Comparison of ENCODE assay signal across 16 cellular contexts in the genomic region with DNA sequence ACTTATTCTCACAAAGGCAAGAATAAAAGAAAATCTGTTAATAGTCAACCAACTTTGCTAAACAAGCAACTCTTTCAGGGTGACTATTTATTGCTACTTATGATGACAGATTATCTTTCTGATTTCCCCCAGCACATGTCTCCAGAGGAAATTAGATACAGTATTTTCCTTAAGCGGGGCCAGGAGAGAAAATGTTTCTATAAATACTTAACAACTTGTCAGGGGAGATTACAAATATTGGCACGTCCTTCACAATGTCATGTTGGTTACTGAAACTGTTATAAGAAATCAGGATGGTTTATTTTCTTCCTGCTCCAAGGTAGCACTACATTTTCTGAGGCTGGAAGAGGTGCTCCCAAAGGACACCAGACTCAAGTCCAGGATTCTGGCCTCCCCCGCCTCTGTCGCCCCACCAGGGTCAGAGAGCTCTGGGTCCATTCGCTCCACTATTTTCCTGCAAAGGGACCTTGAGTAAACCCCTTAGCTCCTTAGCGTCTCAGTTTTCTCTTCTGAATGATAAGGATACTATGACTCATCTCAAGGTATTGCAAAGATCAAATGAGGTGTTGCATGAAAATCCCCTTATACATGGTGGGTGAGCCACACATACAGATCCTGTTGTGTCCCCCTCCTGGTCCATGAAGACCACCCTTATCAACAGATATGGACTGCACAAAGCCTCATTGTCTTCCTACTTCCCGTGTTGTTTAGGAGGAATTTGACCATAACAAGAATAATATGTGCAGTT.
DNase-seq lines count a peak whose midpoint lies in the region; ATAC-seq and TF ChIP-seq lines count a peak whose summit lies in the region.
"Had no signal": no experiment of that assay in that cellular context is flagged by ENCODE, and none has a peak within 500 bp of the region (broad histone marks: within the 10 kb centered on the region; RNA-seq: fewer than 3 reads in every experiment).

No MANE protein-coding gene starts in this region.

- no peak for TF ChIP-seq POLR2A in gastrocnemius medialis (IDR thresholded peaks at IDR 0.05)

- peak overlapping the region; percentile 68 for H3K27ac Mint-ChIP-seq in Calu3 (ENCODE audit: unreplicated experiment)
- H3K27ac Mint-ChIP-seq in activated naive CD8-positive, alpha-beta T cell treated with anti-CD3 and anti-CD28 coated beads for 36 hours = no peak overlapping the region
- H3K27ac Mint-ChIP-seq: CD14-positive monocyte had no signal

- H3K4me3 Mint-ChIP-seq in Calu3 (ENCODE audit: low read depth, unreplicated experiment) = no peak overlapping the region
- H3K4me3 Mint-ChIP-seq in activated naive CD8-positive, alpha-beta T cell treated with anti-CD3 and anti-CD28 coated beads for 36 hours = no peak overlapping the region
- H3K4me3 Mint-ChIP-seq: CD14-positive monocyte had no signal

- DNase-seq in NCI-H82 (lab: John Stamatoyannopoulos, UW) (peak; percentile 42), NCI-H82 treated with DMSO at 0.1 percent for 48 hours (lab: John Stamatoyannopoulos, UW; ENCODE audit: unreplicated experiment) (no peak), Calu3 (no peak), kidney glomerular epithelial cell (lab: John Stamatoyannopoulos, UW) (peak; percentile 42), gastrocnemius medialis (no peak), cerebellar nuclear complex (lab: John Stamatoyannopoulos, UW) (no peak)
- DNase-seq in activated naive CD8-positive, alpha-beta T cell treated with anti-CD3 and anti-CD28 coated beads for 36 hours = no peak
- DNase-seq: GDM1, NCI-H1105, NCI-H1694, NCI-H2081 treated with DMSO at 0.1 percent for 48 hours, SHP77 had no signal

- peaks cover 15% of the 10 kb centered on the region for H3K4me1 Mint-ChIP-seq in Calu3 (ENCODE audit: low read depth, unreplicated experiment)
- peaks cover 4% of the 10 kb centered on the region for H3K4me1 Mint-ChIP-seq in activated naive CD8-positive, alpha-beta T cell treated with anti-CD3 and anti-CD28 coated beads for 36 hours
- H3K4me1 Mint-ChIP-seq: CD14-positive monocyte had no signal

- no peaks in the 10 kb centered on the region for H3K36me3 ChIP-seq in gastrocnemius medialis

- H3K9me3 Mint-ChIP-seq in Calu3 (ENCODE audit: low read depth, unreplicated experiment) = no peaks in the 10 kb centered on the region
- H3K9me3 Mint-ChIP-seq in activated naive CD8-positive, alpha-beta T cell treated with anti-CD3 and anti-CD28 coated beads for 36 hours = no peaks in the 10 kb centered on the region
- H3K9me3 Mint-ChIP-seq: CD14-positive monocyte had no signal

- H3K27me3 Mint-ChIP-seq in Calu3 (ENCODE audit: unreplicated experiment) = no peaks in the 10 kb centered on the region
- peaks cover 14% of the 10 kb centered on the region for H3K27me3 Mint-ChIP-seq in activated naive CD8-positive, alpha-beta T cell treated with anti-CD3 and anti-CD28 coated beads for 36 hours

- no peaks in the 10 kb centered on the region for H3K9me3 ChIP-seq in gastrocnemius medialis

- H3K27ac ChIP-seq in gastrocnemius medialis = peak overlapping the region in 2 of 4 donors; percentile 32 to 37
- H3K27ac ChIP-seq: 22Rv1, SK-N-MC had no signal

- TF ChIP-seq CTCF in Calu3 (IDR thresholded peaks at IDR 0.05; ENCODE audit: unreplicated experiment) (no peak), gastrocnemius medialis (IDR thresholded peaks at IDR 0.05 in 4 of 5, conservative IDR thresholded peaks at IDR 0.05 in 1 of 5) (no peak)

- peaks cover 15 to 18% of the 10 kb centered on the region in 2 donors for H3K4me1 ChIP-seq in gastrocnemius medialis

- in situ Hi-C loops in gastrocnemius medialis (cut with MboI; ENCODE audit: low sequenced_read_pairs in 4 of 4) = no loop called here

- H3K36me3 Mint-ChIP-seq in Calu3 (ENCODE audit: insufficient read depth, unreplicated experiment) = peaks cover 4% of the 10 kb centered on the region
- H3K36me3 Mint-ChIP-seq in activated naive CD8-positive, alpha-beta T cell treated with anti-CD3 and anti-CD28 coated beads for 36 hours = no peaks in the 10 kb centered on the region
- H3K36me3 Mint-ChIP-seq: CD14-positive monocyte had no signal

- ATAC-seq in gastrocnemius medialis (peak; percentile 46 to 80), HG02885 (IDR thresholded peaks at IDR 0.05; ENCODE audit: poor library complexity, unreplicated experiment) (no peak)

- H3K4me3 ChIP-seq in gastrocnemius medialis = no peak overlapping the region
- H3K4me3 ChIP-seq: SK-N-MC had no signal

- intact Hi-C loops in Calu3 (cut with micrococcal nuclease; ENCODE audit: unreplicated experiment) (no loop called here), gastrocnemius medialis (cut with DNase I; ENCODE audit: low total_unique reads) (no loop called here)

- no peaks in the 10 kb centered on the region for H3K27me3 ChIP-seq in gastrocnemius medialis

- no TSS peak for BruUV-seq in Calu3 (replicated peaks; lab: Mats Ljungman, UMichigan)

- CTCF ChIA-PET in Calu3 (lab: Charles Lee) = no interaction called here

Comparison
In these comparisons a context has a peak if more than half of its experiments do, and no peak if none do; other contexts are left out.
1. DNase-seq: peak in NCI-H82 (single experiment) and kidney glomerular epithelial cell (single experiment); none in NCI-H82 treated with DMSO at 0.1 percent for 48 hours (single experiment), Calu3 (single experiment), gastrocnemius medialis (0 of 2), cerebellar nuclear complex (0 of 2) and activated naive CD8-positive, alpha-beta T cell treated with anti-CD3 and anti-CD28 coated beads for 36 hours (single experiment).